In the genomic region with DNA sequence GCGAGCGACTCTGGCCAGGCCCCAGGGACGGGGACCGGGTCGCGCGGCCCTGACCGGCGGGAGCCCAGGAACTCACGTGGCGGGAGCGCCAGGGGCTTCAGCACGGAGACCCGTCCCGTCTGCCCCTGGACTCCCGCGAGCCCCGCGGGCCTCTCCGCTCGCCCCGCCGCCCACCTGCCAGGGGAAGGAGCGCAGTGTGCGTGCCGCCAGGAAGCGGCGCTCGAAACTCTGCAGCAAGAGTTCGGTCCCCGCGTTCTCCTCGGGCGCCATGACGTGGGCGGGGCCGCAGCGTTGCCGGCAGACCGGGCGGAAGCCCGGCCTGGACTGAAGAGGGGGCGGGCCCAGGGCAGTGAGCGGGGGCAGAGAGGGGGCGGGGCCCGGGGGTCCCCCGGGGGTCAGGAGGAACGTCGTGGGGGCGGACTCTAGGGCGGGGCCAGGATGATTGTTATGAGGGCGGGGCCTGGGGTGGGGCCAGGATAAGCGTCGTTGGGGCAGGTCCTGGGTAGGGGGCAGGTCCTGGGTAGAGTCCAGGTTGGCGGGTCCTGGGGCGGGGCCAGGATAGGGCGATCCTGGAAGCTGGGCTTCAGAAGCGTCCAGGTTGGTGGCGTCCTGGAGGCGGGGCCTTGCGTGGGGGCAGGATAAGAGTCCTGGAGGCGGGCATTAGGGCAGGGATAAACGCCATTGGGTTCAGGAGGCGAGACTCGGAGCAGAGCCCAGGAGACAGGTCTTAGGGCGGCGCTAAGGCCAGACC, we compare ENCODE assay signal across 1 cellular context.
TF ChIP-seq lines count a peak whose summit lies in the region.

A gene with protein sequence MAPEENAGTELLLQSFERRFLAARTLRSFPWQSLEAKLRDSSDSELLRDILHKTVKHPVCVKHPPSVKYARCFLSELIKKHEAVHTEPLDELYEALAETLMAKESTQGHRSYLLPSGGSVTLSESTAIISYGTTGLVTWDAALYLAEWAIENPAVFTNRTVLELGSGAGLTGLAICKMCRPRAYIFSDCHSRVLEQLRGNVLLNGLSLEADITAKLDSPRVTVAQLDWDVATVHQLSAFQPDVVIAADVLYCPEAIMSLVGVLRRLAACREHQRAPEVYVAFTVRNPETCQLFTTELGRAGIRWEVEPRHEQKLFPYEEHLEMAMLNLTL (minus strand): TSS at position 326 of the 751 bp plus-strand sequence. CDS start 56 bp downstream, at position 270.

TF ChIP-seq in H1, 55 proteins besides CTCF, POLR2A, EP300 and RAD21:
- TF ChIP-seq EGR1 (IDR thresholded peaks at IDR 0.05; ENCODE audit: borderline replicate concordance, low read depth, low read length) (peak; percentile 65; the same call in 1 of the 2 replicates), YY1 (IDR thresholded peaks at IDR 0.05; ENCODE audit: low read depth, low read length) (peak; percentile 69), KDM4A (IDR thresholded peaks at IDR 0.05; ENCODE audit: low read depth, low read length, severe bottlenecking) (peak; percentile 40), SIN3A (conservative IDR thresholded peaks at IDR 0.05 in 1 of 2, IDR thresholded peaks at IDR 0.05 in 1 of 2; ENCODE audit: low read depth in 1 of 2, low read length in 2 of 2) (0 out of 4 replicates have a peak, but pooled peaks of 1 of the 2 experiments have one; percentile 24), TBP (IDR thresholded peaks at IDR 0.05; ENCODE audit: low read depth, low read length) (peak; percentile 13; the same call in 1 of the 2 replicates), PHF8 (conservative IDR thresholded peaks at IDR 0.05; ENCODE audit: low read depth, low read length) (peak; percentile 58; the same call in 1 of the 2 replicates), POLR2AphosphoS5 (IDR thresholded peaks at IDR 0.05; ENCODE audit: low read depth, low read length) (peak; percentile 18; the same call in 1 of the 2 replicates)
- TF ChIP-seq, protein P1, sequence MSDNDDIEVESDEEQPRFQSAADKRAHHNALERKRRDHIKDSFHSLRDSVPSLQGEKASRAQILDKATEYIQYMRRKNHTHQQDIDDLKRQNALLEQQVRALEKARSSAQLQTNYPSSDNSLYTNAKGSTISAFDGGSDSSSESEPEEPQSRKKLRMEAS (IDR thresholded peaks at IDR 0.05) = 0 out of 2 replicates have a peak, but pooled peaks have one; percentile 12
